Comparison of ENCODE assay signal across 8 cellular contexts in genomic region chr1:246875041-246876026, GRCh38. TPM values are rescaled to one million over a fixed set of nuclear protein-coding genes. Genes with fewer than 3 reads are reported as not detected.
A peak's percentile ranks its signal among the peaks of the same experiment; 100 is the strongest.
DNase-seq lines count a peak whose midpoint lies in the region; ATAC-seq, FAIRE-seq and TF ChIP-seq lines count a peak whose summit lies in the region.

No MANE protein-coding gene starts in this region.

- FAIRE-seq in H54 (lab: Jason Lieb, UNC) (no peak), D721Med (lab: Jason Lieb, UNC) (no peak)

- H3K27ac ChIP-seq in left lung: no peak overlapping the region
- H3K27ac ChIP-seq in WERI-Rb-1: no peak overlapping the region

- H3K36me3 ChIP-seq in left lung (peaks cover 0 to 86% of the 10 kb centered on the region in 2 donors), WERI-Rb-1 (peaks cover 71% of the 10 kb centered on the region)

- POLR2A ChIA-PET in T-cell (lab: Charles Lee): no interaction called here

- CTCF ChIA-PET in T-cell (lab: Charles Lee): no interaction called here

- no peak overlapping the region for H3K27ac Mint-ChIP-seq in T-cell

- no peaks in the 10 kb centered on the region for H3K9me3 ChIP-seq in left lung
- H3K9me3 ChIP-seq in WERI-Rb-1 (ENCODE audit: severe bottlenecking): no peaks in the 10 kb centered on the region

- H3K9me3 Mint-ChIP-seq in T-cell: no peaks in the 10 kb centered on the region

- TF ChIP-seq POLR2A in H54 (IDR thresholded peaks at IDR 0.05; ENCODE audit: low read depth, low read length): no peak

- DNase-seq in GM12865 (ENCODE audit: low read depth): peak; percentile 59
- peak; percentile 15 for DNase-seq in H54 (ENCODE audit: insufficient read length, low spot score)
- peak; percentile 33 to 49 for DNase-seq in SW 1271 (lab: John Stamatoyannopoulos, UW)
- no peak for DNase-seq in left lung
- no peak for DNase-seq in T-cell
- no peak for DNase-seq in WERI-Rb-1
- no peak for DNase-seq in D721Med (ENCODE audit: insufficient read length, low spot score)

- intact Hi-C loops in left lung (cut with DNase I): no loop called here

- H3K27me3 Mint-ChIP-seq in T-cell: no peaks in the 10 kb centered on the region

- H3K4me3 ChIP-seq in GM12865 (ENCODE audit: low read depth, low read length): no peak overlapping the region
- no peak overlapping the region for H3K4me3 ChIP-seq in left lung
- H3K4me3 ChIP-seq in WERI-Rb-1 (ENCODE audit: low read depth, low read length): no peak overlapping the region

- ATAC-seq in left lung (peak; percentile 66), T-cell (replicated peaks in 1 of 4) (no peak), HG02642 (IDR thresholded peaks at IDR 0.05; ENCODE audit: poor library complexity, unreplicated experiment) (no peak)

- H3K27me3 ChIP-seq in left lung: no peaks in the 10 kb centered on the region
- no peaks in the 10 kb centered on the region for H3K27me3 ChIP-seq in WERI-Rb-1 (ENCODE audit: insufficient read depth, low read depth, severe bottlenecking)

- H3K4me1 ChIP-seq in left lung: peaks cover 0 to 10% of the 10 kb centered on the region in 2 donors

- peaks cover 58% of the 10 kb centered on the region for H3K36me3 Mint-ChIP-seq in T-cell

- H3K4me1 Mint-ChIP-seq in T-cell: peaks cover 21 to 28% (median 24%) of the 10 kb centered on the region in 3 donors

- TF ChIP-seq CTCF in GM12865 (IDR thresholded peaks at IDR 0.05; ENCODE audit: insufficient read depth, low read depth, low read length, missing control alignments) (no peak), left lung (IDR thresholded peaks at IDR 0.05) (no peak), WERI-Rb-1 (IDR thresholded peaks at IDR 0.05; ENCODE audit: low read depth, low read length) (no peak), D721Med (IDR thresholded peaks at IDR 0.05; ENCODE audit: insufficient read depth, missing control alignments) (no peak)

- H3K4me3 Mint-ChIP-seq in T-cell: no peak overlapping the region

RNA-seq across cellular contexts. Expression of gene AHCTF1, which starts 56.4 kb away (rescaled TPM):
- total RNA-seq in left lung (10 to 100 TPM; 22.4 to 30.8 TPM), T-cell (10 to 100 TPM; 41.6 to 60.3 (median 53.6) TPM)

Comparison
In these comparisons a context has a peak if more than half of its experiments do, and no peak if none do; other contexts are left out.
1. DNase-seq: peak in GM12865 (single experiment), H54 (single experiment) and SW 1271 (2 of 2); none in left lung (0 of 2), T-cell (0 of 34), WERI-Rb-1 (single experiment) and D721Med (single experiment).